In the genomic region with DNA sequence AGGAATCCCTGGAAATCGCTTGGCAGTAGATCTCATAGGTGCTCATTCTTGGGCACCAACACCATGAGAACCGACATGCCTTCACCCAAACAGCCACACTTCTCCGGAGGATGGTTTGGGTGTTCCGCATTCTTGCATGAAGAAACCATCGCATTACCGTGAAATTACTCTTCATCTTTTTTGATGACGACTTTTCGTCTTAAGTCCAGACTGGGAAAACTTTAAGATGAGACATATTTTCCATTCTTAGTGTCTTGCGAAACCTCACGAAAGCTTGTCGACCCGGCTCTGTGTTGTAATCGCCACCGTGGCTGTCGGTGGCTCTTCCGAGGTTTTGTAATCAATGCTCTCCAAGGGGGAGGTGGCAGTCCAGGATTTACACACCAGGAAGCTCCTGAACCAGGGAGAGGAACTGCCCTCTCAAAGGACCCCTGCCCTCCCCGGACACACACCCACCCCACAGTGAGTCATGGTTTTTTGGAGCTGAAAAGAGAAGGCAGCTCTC, we compare ENCODE assay signal across 8 cellular contexts. TPM values are rescaled to one million over a fixed set of nuclear protein-coding genes. Genes with fewer than 3 reads are reported as not detected.
A peak's percentile ranks its signal among the peaks of the same experiment; 100 is the strongest.
DNase-seq lines count a peak whose midpoint lies in the region; ATAC-seq and TF ChIP-seq lines count a peak whose summit lies in the region.

No MANE protein-coding gene starts in this region.

- no peak for ATAC-seq in HG03520 (IDR thresholded peaks at IDR 0.05; ENCODE audit: unreplicated experiment)

- H3K9me3 Mint-ChIP-seq in activated CD4-positive, alpha-beta T cell treated with anti-CD3 and anti-CD28 coated beads, Interleukin-2, amount 10 ng/mL, durations not matched to agents 7 days and 5 days, result no peaks in the 10 kb centered on the region
- H3K9me3 Mint-ChIP-seq in T-helper 2 cell treated with Interferon-gamma antibody and Interleukin-4, amounts not matched to agents 5 μg/mL and 100 μg/mL, for 36 hours, result no peaks in the 10 kb centered on the region

- peak overlapping the region; percentile 97 for H3K9ac ChIP-seq in skeletal muscle satellite cell (ENCODE audit: low read depth, low read length)

- H3K27ac Mint-ChIP-seq in activated CD4-positive, alpha-beta T cell treated with anti-CD3 and anti-CD28 coated beads, Interleukin-2, amount 10 ng/mL, durations not matched to agents 7 days and 5 days, result no peak overlapping the region
- peak overlapping the region; percentile 67 for H3K27ac Mint-ChIP-seq in T-helper 2 cell treated with Interferon-gamma antibody and Interleukin-4, amounts not matched to agents 5 μg/mL and 100 μg/mL, for 36 hours

- no peaks in the 10 kb centered on the region for H3K27me3 ChIP-seq in skeletal muscle satellite cell (ENCODE audit: control insufficient read depth, insufficient read depth, low read length)

- H3K4me1 Mint-ChIP-seq in activated CD4-positive, alpha-beta T cell treated with anti-CD3 and anti-CD28 coated beads, Interleukin-2, amount 10 ng/mL, durations not matched to agents 7 days and 5 days, result peaks cover 41% of the 10 kb centered on the region
- peaks cover 37% of the 10 kb centered on the region for H3K4me1 Mint-ChIP-seq in T-helper 2 cell treated with Interferon-gamma antibody and Interleukin-4, amounts not matched to agents 5 μg/mL and 100 μg/mL, for 36 hours (ENCODE audit: low read depth)

- H3K36me3 Mint-ChIP-seq in activated CD4-positive, alpha-beta T cell treated with anti-CD3 and anti-CD28 coated beads, Interleukin-2, amount 10 ng/mL, durations not matched to agents 7 days and 5 days (ENCODE audit: low read depth), result peaks cover 12% of the 10 kb centered on the region
- H3K36me3 Mint-ChIP-seq in T-helper 2 cell treated with Interferon-gamma antibody and Interleukin-4, amounts not matched to agents 5 μg/mL and 100 μg/mL, for 36 hours (ENCODE audit: low read depth), result peaks cover 24% of the 10 kb centered on the region

- H3K4me3 ChIP-seq in fibroblast of pulmonary artery (replicated peaks; ENCODE audit: low read depth, low read length) (peak overlapping the region; percentile 86), skeletal muscle satellite cell (ENCODE audit: low read length) (peak overlapping the region; percentile 85)

- no peak for DNase-seq in activated CD4-positive, alpha-beta T cell treated with anti-CD3 and anti-CD28 coated beads, Interleukin-2, amount 10 ng/mL, durations not matched to agents 7 days and 5 days
- DNase-seq in activated CD4-positive, alpha-beta T cell treated with anti-CD3 and anti-CD28 coated beads for 48 hours, result no peak
- DNase-seq in T-helper 2 cell treated with Interferon-gamma antibody and Interleukin-4, amounts not matched to agents 5 μg/mL and 100 μg/mL, for 36 hours (ENCODE audit: low spot score), result no peak
- DNase-seq in fibroblast of pulmonary artery (ENCODE audit: low read depth), result peak; percentile 98
- DNase-seq in stimulated activated CD4-positive, alpha-beta T cell treated with anti-CD3 and anti-CD28 coated beads, Interleukin-4, amount 100 ng/mL, for 24 hours, result no peak
- DNase-seq in NCI-H748 (lab: John Stamatoyannopoulos, UW; ENCODE audit: unreplicated experiment), result no peak

- H3K27me3 Mint-ChIP-seq in activated CD4-positive, alpha-beta T cell treated with anti-CD3 and anti-CD28 coated beads, Interleukin-2, amount 10 ng/mL, durations not matched to agents 7 days and 5 days, result no peaks in the 10 kb centered on the region
- H3K27me3 Mint-ChIP-seq in T-helper 2 cell treated with Interferon-gamma antibody and Interleukin-4, amounts not matched to agents 5 μg/mL and 100 μg/mL, for 36 hours (ENCODE audit: low read depth), result no peaks in the 10 kb centered on the region

- peak overlapping the region; percentile 55 for H3K4me3 Mint-ChIP-seq in activated CD4-positive, alpha-beta T cell treated with anti-CD3 and anti-CD28 coated beads, Interleukin-2, amount 10 ng/mL, durations not matched to agents 7 days and 5 days
- peak overlapping the region; percentile 87 for H3K4me3 Mint-ChIP-seq in T-helper 2 cell treated with Interferon-gamma antibody and Interleukin-4, amounts not matched to agents 5 μg/mL and 100 μg/mL, for 36 hours

- H3K9me3 ChIP-seq in skeletal muscle satellite cell (replicated peaks; ENCODE audit: low read length), result no peaks in the 10 kb centered on the region

- no peak for TF ChIP-seq CTCF in fibroblast of pulmonary artery (IDR thresholded peaks at IDR 0.05; ENCODE audit: low read length, missing control alignments)

- POLR2A ChIA-PET in activated CD4-positive, alpha-beta T cell treated with anti-CD3 and anti-CD28 coated beads, Interleukin-2, amount 10 ng/mL, durations not matched to agents 7 days and 5 days (lab: Charles Lee), result no interaction called here

- peak overlapping the region; percentile 97 for H3K4me2 ChIP-seq in skeletal muscle satellite cell (ENCODE audit: low read length)

- CTCF ChIA-PET in activated CD4-positive, alpha-beta T cell treated with anti-CD3 and anti-CD28 coated beads, Interleukin-2, amount 10 ng/mL, durations not matched to agents 7 days and 5 days (lab: Charles Lee), result interaction anchor here (0.7 kb wide), 2 partner anchors 19 to 109 kb away, joined by 3 to 4 read pairs; no protein-coding TSS in a partner anchor

- peaks cover 32% of the 10 kb centered on the region for H3K4me1 ChIP-seq in skeletal muscle satellite cell (ENCODE audit: control insufficient read depth, insufficient read depth, low read length)

- H3K36me3 ChIP-seq in skeletal muscle satellite cell (ENCODE audit: insufficient read depth, low read length), result peaks cover 5% of the 10 kb centered on the region

RNA-seq across cellular contexts. Expression of gene TOM1, which starts 1.7 kb away (rescaled TPM):
- total RNA-seq in activated CD4-positive, alpha-beta T cell treated with anti-CD3 and anti-CD28 coated beads, Interleukin-2, amount 10 ng/mL, durations not matched to agents 7 days and 5 days, result 10 to 100 TPM; 30.0 to 37.8 TPM
- total RNA-seq in skeletal muscle satellite cell (2012; rRNA removed), result 33.0 and 38.0 TPM in 2 replicates

RNA-seq across cellular contexts. Expression of gene HMGXB4, which starts 44.1 kb away (rescaled TPM):
- total RNA-seq in activated CD4-positive, alpha-beta T cell treated with anti-CD3 and anti-CD28 coated beads, Interleukin-2, amount 10 ng/mL, durations not matched to agents 7 days and 5 days, result 10 to 100 TPM; 32.2 to 35.5 TPM
- total RNA-seq in skeletal muscle satellite cell (2012; rRNA removed), result 11.6 and 16.2 TPM in 2 replicates
